Comparison of ENCODE assay signal across 9 cellular contexts in genomic region chr6:26597821-26598220, GRCh38. TPM values are rescaled to one million over a fixed set of nuclear protein-coding genes. Genes with fewer than 3 reads are reported as not detected.
DNase-seq lines count a peak whose midpoint lies in the region; ATAC-seq and TF ChIP-seq lines count a peak whose summit lies in the region.
"Had no signal": no experiment of that assay in that cellular context is flagged by ENCODE, and none has a peak within 500 bp of the region (broad histone marks: within the 10 kb centered on the region; RNA-seq: fewer than 3 reads in every experiment).

No MANE protein-coding gene starts in this region.

- in situ Hi-C loops in mammary epithelial cell (cut with MboI; ENCODE audit: low sequenced_read_pairs in 2 of 2), result no loop called here

- dilution Hi-C loops in mammary epithelial cell (cut with HindIII; ENCODE audit: low sequenced_read_pairs), result no loop called here

- peak overlapping the region; percentile 85 for H3K9ac ChIP-seq in mammary epithelial cell (ENCODE audit: insufficient read depth, low read length)
- peak overlapping the region; percentile 93 to 96 for H3K9ac ChIP-seq in mucosa of rectum (ENCODE audit: low read depth in 1 of 2, low read length in 2 of 2)

- 37% methylated on average over 17 of the region's 21 CpGs for WGBS in mammary epithelial cell (ENCODE audit: low coverage, missing lambda C conversion rate)

- H2AFZ ChIP-seq in GM23338 (no peak overlapping the region), mammary epithelial cell (ENCODE audit: low read depth, low read length) (no peak overlapping the region)

- POLR2A ChIA-PET in A673 (lab: Charles Lee; ENCODE audit: low non-redundant PET), result no interaction called here

- peaks cover 12% of the 10 kb centered on the region for H3K36me3 Mint-ChIP-seq in GM23338 (ENCODE audit: low read depth)

- intact Hi-C loops in A673 (cut with micrococcal nuclease; ENCODE audit: unreplicated experiment), result no loop called here
- intact Hi-C loops in mammary epithelial cell (cut with micrococcal nuclease), result loop anchor here (2.0 kb wide), 1 partner anchor 535 kb away; a partner anchor contains a TSS

- H3K4me2 ChIP-seq in GM23338, result peak overlapping the region; percentile 96
- H3K4me2 ChIP-seq in mammary epithelial cell (ENCODE audit: insufficient read depth, low read depth, low read length), result peak overlapping the region; percentile 88

- H3K9me2 ChIP-seq in GM23338 (ENCODE audit: insufficient read depth), result no peaks in the 10 kb centered on the region

- no peaks in the 10 kb centered on the region for H3K9me3 ChIP-seq in A673 (ENCODE audit: low read depth, low read length, poor library complexity, severe bottlenecking)
- H3K9me3 ChIP-seq in mammary epithelial cell (replicated peaks; ENCODE audit: insufficient read depth, low read length), result no peaks in the 10 kb centered on the region
- H3K9me3 ChIP-seq in mucosa of rectum (ENCODE audit: control insufficient read depth in 2 of 2, low read length in 2 of 2), result no peaks in the 10 kb centered on the region

- peaks cover 10% of the 10 kb centered on the region for H3K27me3 Mint-ChIP-seq in GM23338 (ENCODE audit: insufficient read depth, low read depth, poor library complexity)

- CTCF ChIA-PET in A673 (lab: Charles Lee) (no interaction called here), mammary epithelial cell (lab: Charles Lee; ENCODE audit: low non-redundant PET) (no interaction called here)

- peak overlapping the region; percentile 90 for H3K4me3 ChIP-seq in A673 (ENCODE audit: low read depth, low read length, poor library complexity, severe bottlenecking)
- peak overlapping the region; percentile 66 for H3K4me3 ChIP-seq in GM23338
- H3K4me3 ChIP-seq in mammary epithelial cell (replicated peaks in 1 of 3; ENCODE audit: insufficient read depth in 1 of 3, low read depth in 2 of 3, low read length in 3 of 3), result peak overlapping the region; percentile 61 to 99 (median 89)
- peak overlapping the region; percentile 90 to 99 for H3K4me3 ChIP-seq in mucosa of rectum (ENCODE audit: low read length in 2 of 2)

- H3K27ac Mint-ChIP-seq in GM23338, result no peak overlapping the region

- DNase-seq in A673 (ENCODE audit: low spot score) (no peak), GM23338 (ENCODE audit: low spot score) (no peak), mammary epithelial cell (no peak), DMS153 treated with DMSO at 0.1 percent for 48 hours (lab: John Stamatoyannopoulos, UW; ENCODE audit: unreplicated experiment) (no peak), cerebellar cortex (ENCODE audit: low spot score) (no peak)
- DNase-seq: amniotic stem cell had no signal

- H3K79me2 ChIP-seq in GM23338 (replicated peaks; ENCODE audit: insufficient read depth), result peaks cover 13% of the 10 kb centered on the region
- peaks cover 26% of the 10 kb centered on the region for H3K79me2 ChIP-seq in mammary epithelial cell (ENCODE audit: insufficient read depth, low read length)

- H3K9me3 Mint-ChIP-seq in GM23338, result peaks cover 3% of the 10 kb centered on the region; the same call in 1 of the 3 replicates

- ATAC-seq in GM23338, result no peak
- ATAC-seq in GM19455 (IDR thresholded peaks at IDR 0.05; ENCODE audit: unreplicated experiment), result no peak
- ATAC-seq in GM18511 (IDR thresholded peaks at IDR 0.05; ENCODE audit: unreplicated experiment), result no peak

- H3K4me1 Mint-ChIP-seq in GM23338, result peaks cover 3% of the 10 kb centered on the region; the same call in 2 of the 3 replicates

- no peaks in the 10 kb centered on the region for H4K20me1 ChIP-seq in GM23338 (replicated peaks; ENCODE audit: insufficient read depth)
- no peaks in the 10 kb centered on the region for H4K20me1 ChIP-seq in mammary epithelial cell (ENCODE audit: insufficient read depth, low read length)

- peak overlapping the region; percentile 82 for H3K27ac ChIP-seq in A673 (ENCODE audit: low read depth, low read length, poor library complexity, severe bottlenecking)
- H3K27ac ChIP-seq in GM23338 (ENCODE audit: low read depth), result no peak overlapping the region
- no peak overlapping the region for H3K27ac ChIP-seq in mammary epithelial cell (ENCODE audit: insufficient read depth, low read depth, low read length)
- H3K27ac ChIP-seq in mucosa of rectum (ENCODE audit: low read depth in 2 of 2, low read length in 2 of 2), result peak overlapping the region in 1 of 2 donors; percentile 84

- H3K4me1 ChIP-seq in A673 (ENCODE audit: insufficient read depth, low read length, poor library complexity, severe bottlenecking) (peaks cover 7% of the 10 kb centered on the region), GM23338 (ENCODE audit: insufficient read depth) (no peaks in the 10 kb centered on the region), mammary epithelial cell (ENCODE audit: insufficient read depth, low read length) (peaks cover 19% of the 10 kb centered on the region), mucosa of rectum (ENCODE audit: control insufficient read depth in 2 of 2, insufficient read depth in 2 of 2, low read length in 2 of 2) (peaks cover 9 to 17% of the 10 kb centered on the region in 2 donors)

- no peak overlapping the region for H3K4me3 Mint-ChIP-seq in GM23338

- H3K27me3 ChIP-seq in A673 (replicated peaks; ENCODE audit: insufficient read depth, low read depth, low read length, poor library complexity), result no peaks in the 10 kb centered on the region
- no peaks in the 10 kb centered on the region for H3K27me3 ChIP-seq in GM23338 (ENCODE audit: insufficient read depth)
- no peaks in the 10 kb centered on the region for H3K27me3 ChIP-seq in mammary epithelial cell (ENCODE audit: insufficient read depth, low read length)
- H3K27me3 ChIP-seq in mucosa of rectum (ENCODE audit: control insufficient read depth in 2 of 2, insufficient read depth in 2 of 2, low read length in 2 of 2), result peaks cover 5 to 7% of the 10 kb centered on the region in 2 donors

- peaks cover 13% of the 10 kb centered on the region for H3K36me3 ChIP-seq in A673 (ENCODE audit: insufficient read depth, low read length, poor library complexity, severe bottlenecking)
- H3K36me3 ChIP-seq in GM23338 (ENCODE audit: insufficient read depth), result peaks cover 6% of the 10 kb centered on the region; the same call in 1 of the 2 replicates
- peaks cover 3% of the 10 kb centered on the region for H3K36me3 ChIP-seq in mammary epithelial cell (ENCODE audit: insufficient read depth, low read length)
- H3K36me3 ChIP-seq in mucosa of rectum (ENCODE audit: control insufficient read depth in 2 of 2, insufficient read depth in 2 of 2, low read length in 2 of 2), result peaks cover 18 to 27% of the 10 kb centered on the region in 2 donors

- BruUV-seq in A673 (replicated peaks; lab: Mats Ljungman, UMichigan) (no TSS peak), mammary epithelial cell (replicated peaks; lab: Mats Ljungman, UMichigan) (no TSS peak)

- no peak for TF ChIP-seq CTCF in A673 (conservative IDR thresholded peaks at IDR 0.05; ENCODE audit: low read depth, low read length)
- no peak for TF ChIP-seq CTCF in GM23338 (conservative IDR thresholded peaks at IDR 0.05; ENCODE audit: low read depth in 2 of 2)
- no peak for TF ChIP-seq CTCF in mammary epithelial cell (conservative IDR thresholded peaks at IDR 0.05 in 1 of 2, IDR thresholded peaks at IDR 0.05 in 1 of 2; ENCODE audit: extremely low read depth in 1 of 2, insufficient read depth in 1 of 2, low read depth in 1 of 2, low read length in 2 of 2)

- H3F3A ChIP-seq in GM23338 (replicated peaks; ENCODE audit: low read depth), result 0 out of 2 replicates have a peak, but pooled peaks cover 5% of the 10 kb centered on the region

TF ChIP-seq in GM23338, 12 proteins besides CTCF, POLR2A, EP300 and RAD21 (continues in another document):
- TF ChIP-seq, protein P1, sequence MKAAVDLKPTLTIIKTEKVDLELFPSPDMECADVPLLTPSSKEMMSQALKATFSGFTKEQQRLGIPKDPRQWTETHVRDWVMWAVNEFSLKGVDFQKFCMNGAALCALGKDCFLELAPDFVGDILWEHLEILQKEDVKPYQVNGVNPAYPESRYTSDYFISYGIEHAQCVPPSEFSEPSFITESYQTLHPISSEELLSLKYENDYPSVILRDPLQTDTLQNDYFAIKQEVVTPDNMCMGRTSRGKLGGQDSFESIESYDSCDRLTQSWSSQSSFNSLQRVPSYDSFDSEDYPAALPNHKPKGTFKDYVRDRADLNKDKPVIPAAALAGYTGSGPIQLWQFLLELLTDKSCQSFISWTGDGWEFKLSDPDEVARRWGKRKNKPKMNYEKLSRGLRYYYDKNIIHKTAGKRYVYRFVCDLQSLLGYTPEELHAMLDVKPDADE (IDR thresholded peaks at IDR 0.05), result no peak
- TF ChIP-seq CREB1 (CRISPR knock-in tag; IDR thresholded peaks at IDR 0.05; ENCODE audit: low read depth) (no peak), ZNF331 (CRISPR knock-in tag; IDR thresholded peaks at IDR 0.05; ENCODE audit: low read depth) (no peak), EZH2phosphoT487 (IDR thresholded peaks at IDR 0.05; ENCODE audit: unreplicated experiment) (no peak), ZNF114 (CRISPR knock-in tag; IDR thresholded peaks at IDR 0.05) (no peak), POLR2AphosphoS5 (IDR thresholded peaks at IDR 0.05; ENCODE audit: low read depth) (no peak), STAT1 (IDR thresholded peaks at IDR 0.05; ENCODE audit: unreplicated experiment) (no peak), JUNB (IDR thresholded peaks at IDR 0.05; ENCODE audit: unreplicated experiment) (no peak)

RNA-seq across cellular contexts. Expression of gene ABT1, which starts 1.1 kb away (rescaled TPM):
- 17.4 and 18.1 TPM in 2 replicates for total RNA-seq in A673 (2021)
- total RNA-seq in GM23338 (2014; rRNA removed; shearing (Covaris generic)), result 25.7 and 28.9 TPM in 2 replicates
- polyA plus RNA-seq in GM23338 (2016; fragmentation: Nextera tagmentation; extraction: Ambion mirVana), result 28.5 and 29.1 TPM in 2 replicates
- 10 to 100 TPM; 14.2 to 15.9 TPM for total RNA-seq in mammary epithelial cell
- polyA plus RNA-seq in mammary epithelial cell, result 18.8 TPM
- polyA minus RNA-seq in mammary epithelial cell, result 12.5 TPM

RNA-seq across cellular contexts. Expression of gene HMGN4, which starts 59.7 kb away (rescaled TPM):
- total RNA-seq in A673 (2021), result 55.9 and 58.6 TPM in 2 replicates
- 76.5 and 91.4 TPM in 2 replicates for total RNA-seq in GM23338 (2014; rRNA removed; shearing (Covaris generic))
- 26.2 and 35.3 TPM in 2 replicates for polyA plus RNA-seq in GM23338 (2016; fragmentation: Nextera tagmentation; extraction: Ambion mirVana)
- total RNA-seq in mammary epithelial cell, result 10 to 100 TPM; 74.6 to 81.5 TPM
- polyA plus RNA-seq in mammary epithelial cell, result 50.2 TPM
- 38.5 TPM for polyA minus RNA-seq in mammary epithelial cell
